1 cellular context compared by ENCODE assay signal in genomic region chr14:21486640-21487087, GRCh38.
A peak's percentile ranks its signal among the peaks of the same experiment; 100 is the strongest.
TF ChIP-seq lines count a peak whose summit lies in the region.

No MANE protein-coding gene starts in this region.

TF ChIP-seq in HepG2, 621 proteins besides CTCF, POLR2A, EP300 and RAD21:
- TF ChIP-seq RBM39 (IDR thresholded peaks at IDR 0.05; ENCODE audit: low read depth, low read length, poor library complexity, severe bottlenecking) (no peak), SMARCE1 (IDR thresholded peaks at IDR 0.05; ENCODE audit: borderline replicate concordance) (0 out of 2 replicates have a peak, but pooled peaks have one; percentile 14), PPARG (CRISPR knock-in tag; conservative IDR thresholded peaks at IDR 0.05) (no peak)
